In the genomic region with DNA sequence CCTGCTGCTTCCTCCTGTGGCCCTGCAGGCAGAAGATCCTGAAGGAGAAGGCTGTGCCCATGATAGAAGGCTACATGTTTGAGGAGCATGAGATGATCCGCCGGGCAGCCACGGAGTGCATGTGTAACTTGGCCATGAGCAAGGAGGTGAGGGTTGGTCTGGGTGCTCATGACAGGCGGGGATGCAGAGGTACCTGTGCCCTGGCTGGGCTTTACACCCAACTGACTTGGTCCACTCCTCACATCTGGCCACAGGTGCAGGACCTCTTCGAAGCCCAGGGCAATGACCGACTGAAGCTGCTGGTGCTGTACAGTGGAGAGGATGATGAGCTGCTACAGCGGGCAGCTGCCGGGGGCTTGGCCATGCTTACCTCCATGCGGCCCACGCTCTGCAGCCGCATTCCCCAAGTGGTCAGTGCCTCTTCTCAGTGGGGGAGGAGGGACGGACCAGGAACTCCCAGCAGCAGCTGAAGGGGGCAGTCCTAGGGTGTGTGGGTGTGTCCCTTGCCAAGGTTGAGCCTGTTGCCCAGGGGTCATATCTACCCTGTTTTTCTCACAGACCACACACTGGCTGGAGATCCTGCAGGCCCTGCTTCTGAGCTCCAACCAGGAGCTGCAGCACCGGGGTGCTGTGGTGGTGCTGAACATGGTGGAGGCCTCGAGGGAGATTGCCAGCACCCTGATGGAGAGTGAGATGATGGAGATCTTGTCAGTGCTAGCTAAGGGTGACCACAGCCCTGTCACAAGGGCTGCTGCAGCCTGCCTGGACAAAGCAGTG, we compare ENCODE assay signal across 25 cellular contexts. TPM values are rescaled to one million over a fixed set of nuclear protein-coding genes. Genes with fewer than 3 reads are reported as not detected.
DNase-seq lines count a peak whose midpoint lies in the region; ATAC-seq and TF ChIP-seq lines count a peak whose summit lies in the region.
"Had no signal": no experiment of that assay in that cellular context is flagged by ENCODE, and none has a peak within 500 bp of the region (broad histone marks: within the 10 kb centered on the region; RNA-seq: fewer than 3 reads in every experiment).

No MANE protein-coding gene starts in this region.

- intact Hi-C loops in Caco-2 (cut with micrococcal nuclease; ENCODE audit: unreplicated experiment): no loop called here

- H3K4me1 ChIP-seq in Caco-2 (peaks cover 4% of the 10 kb centered on the region), BE2C (peaks cover 10% of the 10 kb centered on the region)

- ATAC-seq in activated T-helper 17 cell treated with anti-CD3 and anti-CD28 coated beads, Interleukin-2, amount 50 U/mL, for 72 hours (replicated peaks): no peak
- ATAC-seq in HG02970 (IDR thresholded peaks at IDR 0.05; ENCODE audit: low FRiP score, unreplicated experiment) (no peak), GM19035 (IDR thresholded peaks at IDR 0.05; ENCODE audit: unreplicated experiment) (no peak)
- ATAC-seq: HepG2, left colon, SK-N-SH treated with all-trans-retinoic acid at 6 μM for 48 hours had no signal

- POLR2A ChIA-PET in Caco-2 (lab: Charles Lee): interaction anchor here (2.1 kb wide), 1 partner anchor 18 kb away, joined by 24 read pairs; a partner anchor contains a TSS

- H3K27me3 ChIP-seq in Caco-2 (replicated peaks; ENCODE audit: control insufficient read depth, insufficient read depth, low read length) (no peaks in the 10 kb centered on the region), BE2C (no peaks in the 10 kb centered on the region)
- H3K27me3 ChIP-seq: brain microvascular endothelial cell, neutrophil, spleen, upper lobe of left lung had no signal

- no peaks in the 10 kb centered on the region for H3K27me3 Mint-ChIP-seq in T-helper 2 cell treated with Interferon-gamma antibody and Interleukin-4, amounts not matched to agents 5 μg/mL and 100 μg/mL, for 36 hours (ENCODE audit: low read depth)
- H3K27me3 Mint-ChIP-seq in Caco-2 (ENCODE audit: insufficient read depth, unreplicated experiment) (no peaks in the 10 kb centered on the region), nephron (ENCODE audit: low read depth) (no peaks in the 10 kb centered on the region)
- H3K27me3 Mint-ChIP-seq in activated T-helper 17 cell treated with anti-CD3 and anti-CD28 coated beads, Interleukin-2, amount 50 U/mL, for 72 hours: no peaks in the 10 kb centered on the region

- CTCF ChIA-PET in Caco-2 (lab: Charles Lee): no interaction called here

- no peaks in the 10 kb centered on the region for H3K9me3 Mint-ChIP-seq in T-helper 2 cell treated with Interferon-gamma antibody and Interleukin-4, amounts not matched to agents 5 μg/mL and 100 μg/mL, for 36 hours
- H3K9me3 Mint-ChIP-seq in Caco-2 (ENCODE audit: unreplicated experiment): no peaks in the 10 kb centered on the region
- no peaks in the 10 kb centered on the region for H3K9me3 Mint-ChIP-seq in activated T-helper 17 cell treated with anti-CD3 and anti-CD28 coated beads, Interleukin-2, amount 50 U/mL, for 72 hours
- no peaks in the 10 kb centered on the region for H3K9me3 Mint-ChIP-seq in nephron

- H3K9me3 ChIP-seq in Caco-2: no peaks in the 10 kb centered on the region
- no peaks in the 10 kb centered on the region for H3K9me3 ChIP-seq in BE2C
- H3K9me3 ChIP-seq: neutrophil, spleen, upper lobe of left lung had no signal

- no peak for TF ChIP-seq CTCF in Caco-2 (IDR thresholded peaks at IDR 0.05; ENCODE audit: insufficient read depth in 1 of 2, low read depth in 1 of 2, low read length in 1 of 2, severe bottlenecking in 1 of 2, unreplicated experiment in 1 of 2)
- TF ChIP-seq CTCF in nephron (IDR thresholded peaks at IDR 0.05; ENCODE audit: unreplicated experiment in 3 of 3): no peak
- no peak for TF ChIP-seq CTCF in BE2C (IDR thresholded peaks at IDR 0.05; ENCODE audit: low read depth, low read length)

- H3K4me3 Mint-ChIP-seq in T-helper 2 cell treated with Interferon-gamma antibody and Interleukin-4, amounts not matched to agents 5 μg/mL and 100 μg/mL, for 36 hours: peak overlapping the region; percentile 22
- peak overlapping the region; percentile 76 for H3K4me3 Mint-ChIP-seq in Caco-2 (ENCODE audit: unreplicated experiment)
- no peak overlapping the region for H3K4me3 Mint-ChIP-seq in activated T-helper 17 cell treated with anti-CD3 and anti-CD28 coated beads, Interleukin-2, amount 50 U/mL, for 72 hours
- H3K4me3 Mint-ChIP-seq in nephron: peak overlapping the region; percentile 79 to 85 (median 81)

- peaks cover 4% of the 10 kb centered on the region for H3K4me1 Mint-ChIP-seq in T-helper 2 cell treated with Interferon-gamma antibody and Interleukin-4, amounts not matched to agents 5 μg/mL and 100 μg/mL, for 36 hours (ENCODE audit: low read depth)
- H3K4me1 Mint-ChIP-seq in Caco-2 (ENCODE audit: low read depth, unreplicated experiment) (peaks cover 9% of the 10 kb centered on the region), nephron (peaks cover 13% of the 10 kb centered on the region)
- peaks cover 8% of the 10 kb centered on the region for H3K4me1 Mint-ChIP-seq in activated T-helper 17 cell treated with anti-CD3 and anti-CD28 coated beads, Interleukin-2, amount 50 U/mL, for 72 hours

- no TSS peak for BruUV-seq in Caco-2 (replicated peaks; lab: Mats Ljungman, UMichigan)

- H3K36me3 ChIP-seq in Caco-2 (ENCODE audit: control insufficient read depth, insufficient read depth, low read length) (peaks cover 1% of the 10 kb centered on the region), BE2C (peaks cover 36% of the 10 kb centered on the region)

- H3K4me3 ChIP-seq in Caco-2 (ENCODE audit: low read depth, low read length): no peak overlapping the region
- no peak overlapping the region for H3K4me3 ChIP-seq in BE2C (ENCODE audit: low read depth, low read length)
- H3K4me3 ChIP-seq: spleen, upper lobe of left lung had no signal

- DNase-seq in T-helper 2 cell treated with Interferon-gamma antibody and Interleukin-4, amounts not matched to agents 5 μg/mL and 100 μg/mL, for 36 hours (ENCODE audit: low spot score): no peak
- DNase-seq in T-helper 2 cell (no peak), Caco-2 (no peak), BE2C (no peak)
- DNase-seq: 8988T; activated naive CD4-positive, alpha-beta T cell treated with anti-CD3 and anti-CD28 coated beads, Interleukin-2, amount 50 U/mL, for 16 hours; AML-193; brain microvascular endothelial cell; cortex of kidney; EL; glutamatergic neuron; left colon; NCI-H524 treated with DMSO at 0.1 percent for 48 hours; retina; RPMI8226; spleen; stimulated activated CD4-positive, alpha-beta T cell treated with anti-CD3 and anti-CD28 coated beads, Interleukin-4, amount 100 ng/mL, for 24 hours had no signal

- H3K27ac Mint-ChIP-seq in T-helper 2 cell treated with Interferon-gamma antibody and Interleukin-4, amounts not matched to agents 5 μg/mL and 100 μg/mL, for 36 hours: peak overlapping the region; percentile 45
- H3K27ac Mint-ChIP-seq in Caco-2 (ENCODE audit: unreplicated experiment) (peak overlapping the region; percentile 87), nephron (no peak overlapping the region)
- peak overlapping the region; percentile 84 for H3K27ac Mint-ChIP-seq in activated T-helper 17 cell treated with anti-CD3 and anti-CD28 coated beads, Interleukin-2, amount 50 U/mL, for 72 hours

- H3K36me3 Mint-ChIP-seq in T-helper 2 cell treated with Interferon-gamma antibody and Interleukin-4, amounts not matched to agents 5 μg/mL and 100 μg/mL, for 36 hours (ENCODE audit: low read depth): peaks cover 47% of the 10 kb centered on the region
- H3K36me3 Mint-ChIP-seq in Caco-2 (ENCODE audit: insufficient read depth, unreplicated experiment) (peaks cover 60% of the 10 kb centered on the region), nephron (ENCODE audit: low read depth) (peaks cover 34% of the 10 kb centered on the region)
- peaks cover 71% of the 10 kb centered on the region for H3K36me3 Mint-ChIP-seq in activated T-helper 17 cell treated with anti-CD3 and anti-CD28 coated beads, Interleukin-2, amount 50 U/mL, for 72 hours (ENCODE audit: low read depth)

RNA-seq across cellular contexts. Expression of a gene that starts 1.6 kb away (rescaled TPM):
- total RNA-seq in Caco-2 (2022): 26.1 and 29.6 TPM in 2 replicates
- 10 to 100 TPM; 31.9 to 32.8 TPM for total RNA-seq in activated T-helper 17 cell treated with anti-CD3 and anti-CD28 coated beads, Interleukin-2, amount 50 U/mL, for 72 hours
- 25.5 TPM for polyA plus RNA-seq in BE2C (2012; ENCODE audit: insufficient read depth, insufficient read length, low read depth)

RNA-seq across cellular contexts. Expression of a gene that starts 18.0 kb away (rescaled TPM):
- total RNA-seq in Caco-2 (2022): 62.6 and 63.8 TPM in 2 replicates
- total RNA-seq in activated T-helper 17 cell treated with anti-CD3 and anti-CD28 coated beads, Interleukin-2, amount 50 U/mL, for 72 hours: 100 to 1,000 TPM; 101 to 103 TPM
- 83.4 TPM for polyA plus RNA-seq in BE2C (2012; ENCODE audit: insufficient read depth, insufficient read length, low read depth)

RNA-seq across cellular contexts. Expression of a gene that starts 20.7 kb away (rescaled TPM):
- 20.0 and 21.6 TPM in 2 replicates for total RNA-seq in Caco-2 (2022)
- total RNA-seq in activated T-helper 17 cell treated with anti-CD3 and anti-CD28 coated beads, Interleukin-2, amount 50 U/mL, for 72 hours: 10 to 100 TPM; 15.9 to 19.0 TPM
- polyA plus RNA-seq in BE2C (2012; ENCODE audit: insufficient read depth, insufficient read length, low read depth): 58.6 TPM

RNA-seq across cellular contexts. Expression of a gene that starts 41.2 kb away (rescaled TPM):
- 142 and 145 TPM in 2 replicates for total RNA-seq in Caco-2 (2022)
- 100 to 1,000 TPM; 133 to 158 TPM for total RNA-seq in activated T-helper 17 cell treated with anti-CD3 and anti-CD28 coated beads, Interleukin-2, amount 50 U/mL, for 72 hours
- polyA plus RNA-seq in BE2C (2012; ENCODE audit: insufficient read depth, insufficient read length, low read depth): 71.9 TPM

RNA-seq across cellular contexts. Expression of a gene that starts 50.0 kb away (rescaled TPM):
- 64.9 and 69.8 TPM in 2 replicates for total RNA-seq in Caco-2 (2022)
- total RNA-seq in activated T-helper 17 cell treated with anti-CD3 and anti-CD28 coated beads, Interleukin-2, amount 50 U/mL, for 72 hours: 100 to 1,000 TPM; 121 to 127 TPM
- 111 TPM for polyA plus RNA-seq in BE2C (2012; ENCODE audit: insufficient read depth, insufficient read length, low read depth)

Comparison
In these comparisons a context has a peak if more than half of its experiments do, and no peak if none do; other contexts are left out.
1. H3K27ac Mint-ChIP-seq: peak in T-helper 2 cell treated with Interferon-gamma antibody and Interleukin-4, amounts not matched to agents 5 μg/mL and 100 μg/mL, for 36 hours (single experiment), Caco-2 (single experiment) and activated T-helper 17 cell treated with anti-CD3 and anti-CD28 coated beads, Interleukin-2, amount 50 U/mL, for 72 hours (single experiment); none in nephron (0 of 3).